Comparison of ENCODE assay signal across 9 cellular contexts in genomic region chr9:4680750-4681149, GRCh38. TPM values are rescaled to one million over a fixed set of nuclear protein-coding genes. Genes with fewer than 3 reads are reported as not detected.
A peak's percentile ranks its signal among the peaks of the same experiment; 100 is the strongest.
DNase-seq lines count a peak whose midpoint lies in the region; ATAC-seq and TF ChIP-seq lines count a peak whose summit lies in the region.
"Had no signal": no experiment of that assay in that cellular context is flagged by ENCODE, and none has a peak within 500 bp of the region (broad histone marks: within the 10 kb centered on the region; RNA-seq: fewer than 3 reads in every experiment).

No MANE protein-coding gene starts in this region.

- DNase-seq in HCEC 1CT (peak; percentile 53), suprapubic skin (ENCODE audit: low spot score in 2 of 2) (no peak), GM13977 (ENCODE audit: low spot score) (no peak), activated gamma-delta T cell (lab: John Stamatoyannopoulos, UW) (no peak)
- DNase-seq: NCI-H1930 had no signal

- in situ Hi-C loops in GM13977 (cut with MboI; ENCODE audit: low pct_unique_long_range_greater_than_20kb, low sequenced_read_pairs, unreplicated experiment): no loop called here

- H3K4me3 ChIP-seq in iPS-18c (ENCODE audit: insufficient read depth, low read depth, low read length): peak overlapping the region; percentile 96; the same call in 1 of the 2 replicates
- H3K4me3 ChIP-seq in suprapubic skin: peak overlapping the region; percentile 92

- H3K4me1 ChIP-seq in suprapubic skin: peaks cover 27% of the 10 kb centered on the region

- no peaks in the 10 kb centered on the region for H3K27me3 ChIP-seq in suprapubic skin

- ATAC-seq in GM21528 (IDR thresholded peaks at IDR 0.05; ENCODE audit: low FRiP score, unreplicated experiment): no peak
- ATAC-seq in GM19351 (IDR thresholded peaks at IDR 0.05; ENCODE audit: unreplicated experiment): no peak

- TF ChIP-seq EP300 in suprapubic skin (IDR thresholded peaks at IDR 0.05): no peak

- 35% methylated on average over 2 of the region's 2 CpGs for WGBS in suprapubic skin

- TF ChIP-seq POLR2A in suprapubic skin (IDR thresholded peaks at IDR 0.05): no peak

- peaks cover 3% of the 10 kb centered on the region for H3K36me3 ChIP-seq in suprapubic skin

- no peak for TF ChIP-seq CTCF in VCaP (conservative IDR thresholded peaks at IDR 0.05)
- TF ChIP-seq CTCF in suprapubic skin (IDR thresholded peaks at IDR 0.05): no peak
- TF ChIP-seq CTCF in GM13977 (IDR thresholded peaks at IDR 0.05; ENCODE audit: extremely low read depth, insufficient read depth, missing control alignments): no peak

- H3K27ac ChIP-seq in VCaP (peak overlapping the region; percentile 99), suprapubic skin (peak overlapping the region; percentile 97)

- H3K9me3 ChIP-seq in iPS-18c (ENCODE audit: control insufficient read depth, insufficient read depth, low read length): no peaks in the 10 kb centered on the region
- no peaks in the 10 kb centered on the region for H3K9me3 ChIP-seq in suprapubic skin

RNA-seq across cellular contexts. Expression of gene CDC37L1, which starts 1.4 kb away (rescaled TPM):
- 10 to 100 TPM; 17.3 to 26.1 (median 23.5) TPM for total RNA-seq in suprapubic skin

RNA-seq across cellular contexts. Expression of gene SPATA6L, which starts 14.5 kb away (rescaled TPM):
- total RNA-seq in suprapubic skin: 10 to 100 TPM in 1 of 4 donors, 1 to 10 TPM in 3; 1.2 to 23.8 (median 3.4) TPM

RNA-seq across cellular contexts. Expression of gene PLPP6, which starts 18.7 kb away (rescaled TPM):
- 10 to 100 TPM in 3 of 4 donors, 1 to 10 TPM in 1; 8.4 to 15.1 (median 12.8) TPM for total RNA-seq in suprapubic skin
